Comparison of ENCODE assay signal across 1 cellular context in the genomic region with DNA sequence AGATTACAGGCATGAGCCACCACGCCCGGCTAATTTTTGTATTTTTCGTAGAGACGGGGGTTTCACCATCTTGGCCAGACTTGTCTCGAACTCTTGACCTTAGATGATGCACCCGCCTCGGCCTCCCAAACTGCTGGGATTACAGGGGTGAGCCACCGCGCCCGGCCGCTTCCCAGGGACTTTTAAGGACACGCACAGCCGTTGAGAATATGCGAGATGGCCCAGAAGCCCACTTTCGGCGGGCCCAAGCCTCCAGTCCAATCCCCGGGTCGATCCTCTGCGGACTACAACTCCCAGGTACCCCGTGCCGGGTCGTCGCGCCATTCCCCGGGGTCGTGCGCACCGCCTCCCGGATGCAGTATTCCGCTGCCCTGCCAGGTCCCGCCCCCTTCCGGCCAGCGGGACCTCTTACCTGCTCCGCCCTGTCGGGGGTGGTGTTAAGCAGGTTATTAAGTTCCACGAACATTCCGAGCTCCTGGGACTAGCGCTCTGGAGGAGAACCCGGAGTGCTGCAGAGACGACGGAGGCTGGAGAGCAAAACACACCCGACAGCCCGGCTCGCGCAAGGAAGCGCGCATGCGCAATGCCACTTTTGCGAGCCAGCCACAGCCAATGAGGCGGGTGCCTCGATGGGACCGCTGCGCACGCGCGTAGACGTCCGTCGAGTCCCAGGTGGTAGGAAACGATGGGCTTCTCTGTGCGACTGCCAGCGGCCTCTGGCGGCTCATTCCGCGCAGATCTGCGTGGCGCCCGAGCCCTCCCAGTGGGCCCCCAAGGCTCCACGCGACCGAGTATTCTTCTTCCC.
A peak's percentile ranks its signal among the peaks of the same experiment; 100 is the strongest.
TF ChIP-seq lines count a peak whose summit lies in the region.

Gene ELP6 (minus strand): TSS at position 588 of the 805 bp plus-strand sequence. CDS start 122 bp downstream, at position 466.

TF ChIP-seq in HepG2, 621 proteins besides CTCF, POLR2A, EP300 and RAD21 (continued from another document and continues in another):
- no peak for TF ChIP-seq HOXA7 (CRISPR knock-in tag; IDR thresholded peaks at IDR 0.05)
- TF ChIP-seq, protein P1, sequence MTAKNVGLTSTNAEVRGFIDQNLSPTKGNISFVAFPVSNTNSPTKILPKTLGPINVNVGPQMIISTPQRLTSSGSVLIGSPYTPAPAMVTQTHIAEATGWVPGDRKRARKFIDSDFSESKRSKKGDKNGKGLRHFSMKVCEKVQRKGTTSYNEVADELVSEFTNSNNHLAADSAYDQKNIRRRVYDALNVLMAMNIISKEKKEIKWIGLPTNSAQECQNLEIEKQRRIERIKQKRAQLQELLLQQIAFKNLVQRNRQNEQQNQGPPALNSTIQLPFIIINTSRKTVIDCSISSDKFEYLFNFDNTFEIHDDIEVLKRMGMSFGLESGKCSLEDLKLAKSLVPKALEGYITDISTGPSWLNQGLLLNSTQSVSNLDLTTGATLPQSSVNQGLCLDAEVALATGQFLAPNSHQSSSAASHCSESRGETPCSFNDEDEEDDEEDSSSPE (CRISPR knock-in tag; IDR thresholded peaks at IDR 0.05): peak; percentile 84
- peak; percentile 70 for TF ChIP-seq PHF8 (CRISPR knock-in tag; IDR thresholded peaks at IDR 0.05)
- TF ChIP-seq ZNF264 (CRISPR knock-in tag; IDR thresholded peaks at IDR 0.05): no peak
- TF ChIP-seq ZMYM4 (CRISPR knock-in tag; IDR thresholded peaks at IDR 0.05): peak; percentile 69; the same call in 1 of the 2 replicates
- TF ChIP-seq ERF (CRISPR knock-in tag; IDR thresholded peaks at IDR 0.05): peak; percentile 80
- peak; percentile 78; the same call in 1 of the 2 replicates for TF ChIP-seq DMAP1 (CRISPR knock-in tag; IDR thresholded peaks at IDR 0.05)
- TF ChIP-seq HNF4G (IDR thresholded peaks at IDR 0.05; ENCODE audit: borderline replicate concordance, low read depth, low read length): no peak
- TF ChIP-seq HNF4G (CRISPR knock-in tag; IDR thresholded peaks at IDR 0.05; ENCODE audit: borderline replicate concordance, low read depth): no peak
- peak; percentile 51; the same call in 1 of the 2 replicates for TF ChIP-seq FOXJ3 (CRISPR knock-in tag; IDR thresholded peaks at IDR 0.05; ENCODE audit: borderline replicate concordance)
- no peak for TF ChIP-seq ZNF569 (CRISPR knock-in tag; IDR thresholded peaks at IDR 0.05; ENCODE audit: borderline replicate concordance)
- TF ChIP-seq MLLT10 (CRISPR knock-in tag; IDR thresholded peaks at IDR 0.05): no peak
- TF ChIP-seq RORA (CRISPR knock-in tag; IDR thresholded peaks at IDR 0.05): no peak
- TF ChIP-seq ZNF790 (CRISPR knock-in tag; IDR thresholded peaks at IDR 0.05; ENCODE audit: borderline replicate concordance): no peak
- TF ChIP-seq ZNF33A (CRISPR knock-in tag; IDR thresholded peaks at IDR 0.05; ENCODE audit: borderline replicate concordance): no peak; the same call in 1 of the 2 replicates
- TF ChIP-seq, protein P2, sequence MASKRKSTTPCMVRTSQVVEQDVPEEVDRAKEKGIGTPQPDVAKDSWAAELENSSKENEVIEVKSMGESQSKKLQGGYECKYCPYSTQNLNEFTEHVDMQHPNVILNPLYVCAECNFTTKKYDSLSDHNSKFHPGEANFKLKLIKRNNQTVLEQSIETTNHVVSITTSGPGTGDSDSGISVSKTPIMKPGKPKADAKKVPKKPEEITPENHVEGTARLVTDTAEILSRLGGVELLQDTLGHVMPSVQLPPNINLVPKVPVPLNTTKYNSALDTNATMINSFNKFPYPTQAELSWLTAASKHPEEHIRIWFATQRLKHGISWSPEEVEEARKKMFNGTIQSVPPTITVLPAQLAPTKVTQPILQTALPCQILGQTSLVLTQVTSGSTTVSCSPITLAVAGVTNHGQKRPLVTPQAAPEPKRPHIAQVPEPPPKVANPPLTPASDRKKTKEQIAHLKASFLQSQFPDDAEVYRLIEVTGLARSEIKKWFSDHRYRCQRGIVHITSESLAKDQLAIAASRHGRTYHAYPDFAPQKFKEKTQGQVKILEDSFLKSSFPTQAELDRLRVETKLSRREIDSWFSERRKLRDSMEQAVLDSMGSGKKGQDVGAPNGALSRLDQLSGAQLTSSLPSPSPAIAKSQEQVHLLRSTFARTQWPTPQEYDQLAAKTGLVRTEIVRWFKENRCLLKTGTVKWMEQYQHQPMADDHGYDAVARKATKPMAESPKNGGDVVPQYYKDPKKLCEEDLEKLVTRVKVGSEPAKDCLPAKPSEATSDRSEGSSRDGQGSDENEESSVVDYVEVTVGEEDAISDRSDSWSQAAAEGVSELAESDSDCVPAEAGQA (IDR thresholded peaks at IDR 0.05; ENCODE audit: low read depth): peak; percentile 38; the same call in 1 of the 2 replicates
- TF ChIP-seq, protein P2 (CRISPR knock-in tag; IDR thresholded peaks at IDR 0.05; ENCODE audit: borderline replicate concordance): no peak; the same call in 1 of the 2 replicates
- TF ChIP-seq, protein P3, sequence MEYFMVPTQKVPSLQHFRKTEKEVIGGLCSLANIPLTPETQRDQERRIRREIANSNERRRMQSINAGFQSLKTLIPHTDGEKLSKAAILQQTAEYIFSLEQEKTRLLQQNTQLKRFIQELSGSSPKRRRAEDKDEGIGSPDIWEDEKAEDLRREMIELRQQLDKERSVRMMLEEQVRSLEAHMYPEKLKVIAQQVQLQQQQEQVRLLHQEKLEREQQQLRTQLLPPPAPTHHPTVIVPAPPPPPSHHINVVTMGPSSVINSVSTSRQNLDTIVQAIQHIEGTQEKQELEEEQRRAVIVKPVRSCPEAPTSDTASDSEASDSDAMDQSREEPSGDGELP (IDR thresholded peaks at IDR 0.05; ENCODE audit: borderline replicate concordance, low read depth): peak; percentile 55; the same call in 1 of the 2 replicates
- no peak for TF ChIP-seq XRCC5 (optimal IDR thresholded peaks at IDR 0.05; ENCODE audit: low read length)
- TF ChIP-seq SIX4 (CRISPR knock-in tag; IDR thresholded peaks at IDR 0.05): no peak; the same call in 1 of the 2 replicates
- TF ChIP-seq, protein P4, sequence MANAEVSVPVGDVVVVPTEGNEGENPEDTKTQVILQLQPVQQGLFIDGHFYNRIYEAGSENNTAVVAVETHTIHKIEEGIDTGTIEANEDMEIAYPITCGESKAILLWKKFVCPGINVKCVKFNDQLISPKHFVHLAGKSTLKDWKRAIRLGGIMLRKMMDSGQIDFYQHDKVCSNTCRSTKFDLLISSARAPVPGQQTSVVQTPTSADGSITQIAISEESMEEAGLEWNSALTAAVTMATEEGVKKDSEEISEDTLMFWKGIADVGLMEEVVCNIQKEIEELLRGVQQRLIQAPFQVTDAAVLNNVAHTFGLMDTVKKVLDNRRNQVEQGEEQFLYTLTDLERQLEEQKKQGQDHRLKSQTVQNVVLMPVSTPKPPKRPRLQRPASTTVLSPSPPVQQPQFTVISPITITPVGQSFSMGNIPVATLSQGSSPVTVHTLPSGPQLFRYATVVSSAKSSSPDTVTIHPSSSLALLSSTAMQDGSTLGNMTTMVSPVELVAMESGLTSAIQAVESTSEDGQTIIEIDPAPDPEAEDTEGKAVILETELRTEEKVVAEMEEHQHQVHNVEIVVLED (CRISPR knock-in tag; IDR thresholded peaks at IDR 0.05; ENCODE audit: borderline replicate concordance): peak; percentile 97
- no peak for TF ChIP-seq NFIB (CRISPR knock-in tag; IDR thresholded peaks at IDR 0.05; ENCODE audit: borderline replicate concordance)
- no peak; the same call in 1 of the 2 replicates for TF ChIP-seq HNF1A (IDR thresholded peaks at IDR 0.05; ENCODE audit: low read depth)
- TF ChIP-seq HNF1A (CRISPR knock-in tag; IDR thresholded peaks at IDR 0.05; ENCODE audit: borderline replicate concordance): peak; percentile 22; the same call in 1 of the 2 replicates
- no peak for TF ChIP-seq MTA3 (CRISPR knock-in tag; IDR thresholded peaks at IDR 0.05)
- TF ChIP-seq ETV6 (CRISPR knock-in tag; conservative IDR thresholded peaks at IDR 0.05): no peak
- TF ChIP-seq, protein P5, sequence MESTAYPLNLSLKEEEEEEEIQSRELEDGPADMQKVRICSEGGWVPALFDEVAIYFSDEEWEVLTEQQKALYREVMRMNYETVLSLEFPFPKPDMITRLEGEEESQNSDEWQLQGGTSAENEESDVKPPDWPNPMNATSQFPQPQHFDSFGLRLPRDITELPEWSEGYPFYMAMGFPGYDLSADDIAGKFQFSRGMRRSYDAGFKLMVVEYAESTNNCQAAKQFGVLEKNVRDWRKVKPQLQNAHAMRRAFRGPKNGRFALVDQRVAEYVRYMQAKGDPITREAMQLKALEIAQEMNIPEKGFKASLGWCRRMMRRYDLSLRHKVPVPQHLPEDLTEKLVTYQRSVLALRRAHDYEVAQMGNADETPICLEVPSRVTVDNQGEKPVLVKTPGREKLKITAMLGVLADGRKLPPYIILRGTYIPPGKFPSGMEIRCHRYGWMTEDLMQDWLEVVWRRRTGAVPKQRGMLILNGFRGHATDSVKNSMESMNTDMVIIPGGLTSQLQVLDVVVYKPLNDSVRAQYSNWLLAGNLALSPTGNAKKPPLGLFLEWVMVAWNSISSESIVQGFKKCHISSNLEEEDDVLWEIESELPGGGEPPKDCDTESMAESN (CRISPR knock-in tag; conservative IDR thresholded peaks at IDR 0.05): peak; percentile 78; the same call in 1 of the 2 replicates
- 0 out of 2 replicates have a peak, but pooled peaks have one; percentile 30 for TF ChIP-seq ZNF441 (CRISPR knock-in tag; IDR thresholded peaks at IDR 0.05; ENCODE audit: borderline replicate concordance)
- TF ChIP-seq, protein P6, sequence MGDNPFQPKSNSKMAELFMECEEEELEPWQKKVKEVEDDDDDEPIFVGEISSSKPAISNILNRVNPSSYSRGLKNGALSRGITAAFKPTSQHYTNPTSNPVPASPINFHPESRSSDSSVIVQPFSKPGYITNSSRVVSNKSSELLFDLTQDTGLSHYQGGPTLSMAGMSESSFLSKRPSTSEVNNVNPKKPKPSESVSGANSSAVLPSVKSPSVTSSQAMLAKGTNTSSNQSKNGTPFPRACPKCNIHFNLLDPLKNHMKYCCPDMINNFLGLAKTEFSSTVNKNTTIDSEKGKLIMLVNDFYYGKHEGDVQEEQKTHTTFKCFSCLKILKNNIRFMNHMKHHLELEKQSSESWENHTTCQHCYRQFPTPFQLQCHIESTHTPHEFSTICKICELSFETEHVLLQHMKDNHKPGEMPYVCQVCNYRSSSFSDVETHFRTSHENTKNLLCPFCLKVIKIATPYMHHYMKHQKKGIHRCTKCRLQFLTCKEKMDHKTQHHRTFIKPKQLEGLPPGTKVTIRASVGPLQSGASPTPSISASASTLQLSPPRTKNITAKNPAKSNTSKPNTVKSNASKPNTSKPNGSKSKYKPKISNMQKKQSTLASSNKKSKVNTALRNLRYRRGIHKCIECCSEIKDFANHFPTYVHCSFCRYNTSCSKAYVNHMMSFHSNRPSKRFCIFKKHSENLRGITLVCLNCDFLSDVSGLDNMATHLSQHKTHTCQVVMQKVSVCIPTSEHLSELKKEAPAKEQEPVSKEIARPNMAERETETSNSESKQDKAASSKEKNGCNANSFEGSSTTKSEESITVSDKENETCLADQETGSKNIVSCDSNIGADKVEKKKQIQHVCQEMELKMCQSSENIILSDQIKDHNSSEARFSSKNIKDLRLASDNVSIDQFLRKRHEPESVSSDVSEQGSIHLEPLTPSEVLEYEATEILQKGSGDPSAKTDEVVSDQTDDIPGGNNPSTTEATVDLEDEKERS (CRISPR knock-in tag; IDR thresholded peaks at IDR 0.05): peak; percentile 62; the same call in 1 of the 2 replicates
- TF ChIP-seq SP140L (CRISPR knock-in tag; IDR thresholded peaks at IDR 0.05; ENCODE audit: borderline replicate concordance): no peak
- TF ChIP-seq ZMYM3 (CRISPR knock-in tag; IDR thresholded peaks at IDR 0.05): no peak; the same call in 1 of the 2 replicates
- TF ChIP-seq SP1 (IDR thresholded peaks at IDR 0.05): no peak
- TF ChIP-seq SP1 (CRISPR knock-in tag; IDR thresholded peaks at IDR 0.05): peak; percentile 88
- no peak for TF ChIP-seq ZNF432 (CRISPR knock-in tag; IDR thresholded peaks at IDR 0.05; ENCODE audit: borderline replicate concordance)
- no peak for TF ChIP-seq JARID2 (CRISPR knock-in tag; IDR thresholded peaks at IDR 0.05; ENCODE audit: insufficient replicate concordance)
- no peak for TF ChIP-seq ZNF24 (IDR thresholded peaks at IDR 0.05)
- peak; percentile 70; the same call in 1 of the 2 replicates for TF ChIP-seq ZNF614 (CRISPR knock-in tag; IDR thresholded peaks at IDR 0.05; ENCODE audit: borderline replicate concordance)
- TF ChIP-seq YEATS4 (CRISPR knock-in tag; IDR thresholded peaks at IDR 0.05; ENCODE audit: borderline replicate concordance): peak; percentile 66; the same call in 1 of the 2 replicates
- peak; percentile 85; the same call in 1 of the 2 replicates for TF ChIP-seq ZBTB42 (CRISPR knock-in tag; IDR thresholded peaks at IDR 0.05)
